Comparison of ENCODE assay signal across 1 cellular context in genomic region chr9:27523141-27523540, GRCh38.
TF ChIP-seq lines count a peak whose summit lies in the region.

No MANE protein-coding gene starts in this region.

TF ChIP-seq in H1, 55 proteins besides CTCF, POLR2A, EP300 and RAD21:
- TF ChIP-seq ASH2L (IDR thresholded peaks at IDR 0.05; ENCODE audit: low read length) = no peak
- no peak for TF ChIP-seq TAF1 (IDR thresholded peaks at IDR 0.05; ENCODE audit: low read depth, low read length)
